In genomic region chr3:115099115-115099884, GRCh38 we compare ENCODE assay signal across 9 cellular contexts. TPM values are rescaled to one million over a fixed set of nuclear protein-coding genes. Genes with fewer than 3 reads are reported as not detected.
DNase-seq lines count a peak whose midpoint lies in the region; ATAC-seq and TF ChIP-seq lines count a peak whose summit lies in the region.
"Had no signal": no experiment of that assay in that cellular context is flagged by ENCODE, and none has a peak within 500 bp of the region (broad histone marks: within the 10 kb centered on the region; RNA-seq: fewer than 3 reads in every experiment).

No MANE protein-coding gene starts in this region.

- H3K4me3 ChIP-seq in adrenal gland (peak overlapping the region in 2 of 4 donors; percentile 23 to 58), liver (ENCODE audit: low read depth in 1 of 3, low read length in 3 of 3) (peak overlapping the region; percentile 25 to 87 (median 40)), H7 (ENCODE audit: insufficient read depth, low read depth, low read length) (no peak overlapping the region)
- H3K4me3 ChIP-seq: HAP-1 had no signal

- peaks cover 14% of the 10 kb centered on the region for H3K4me1 Mint-ChIP-seq in T-helper 1 cell treated with Interleukin-12 subunit alpha and Interleukin-12 subunit beta and Interleukin-4 antibody, amounts not matched to agents 30 μg/mL and 1 μg/mL, for 36 hours (ENCODE audit: low read depth)

- 10 to 17% (median 13%) methylated on average over 3 of the region's 3 CpGs for WGBS in adrenal gland, 4 donors
- WGBS in liver: 11% methylated on average over 3 of the region's 3 CpGs

- H3K27ac Mint-ChIP-seq in T-helper 1 cell treated with Interleukin-12 subunit alpha and Interleukin-12 subunit beta and Interleukin-4 antibody, amounts not matched to agents 30 μg/mL and 1 μg/mL, for 36 hours: no peak overlapping the region

- peak overlapping the region; percentile 72 for H3K4me3 Mint-ChIP-seq in T-helper 1 cell treated with Interleukin-12 subunit alpha and Interleukin-12 subunit beta and Interleukin-4 antibody, amounts not matched to agents 30 μg/mL and 1 μg/mL, for 36 hours

- H3K36me3 ChIP-seq in adrenal gland (replicated peaks in 1 of 2) (no peaks in the 10 kb centered on the region), liver (ENCODE audit: control insufficient read depth in 4 of 4, insufficient read depth in 3 of 4, low read depth in 1 of 4, low read length in 3 of 4) (peaks cover 0 to 2% (median 0%) of the 10 kb centered on the region in 4 donors), H7 (replicated peaks; ENCODE audit: control insufficient read depth, insufficient read depth, low read length) (no peaks in the 10 kb centered on the region)
- H3K36me3 ChIP-seq: HAP-1 had no signal

- peaks cover 4 to 62% of the 10 kb centered on the region in 2 donors for H3K4me1 ChIP-seq in adrenal gland (replicated peaks in 1 of 2)
- H3K4me1 ChIP-seq in liver (ENCODE audit: control insufficient read depth in 4 of 4, insufficient read depth in 4 of 4, low read length in 3 of 4): peaks cover 0 to 22% (median 17%) of the 10 kb centered on the region in 4 donors
- H3K4me1 ChIP-seq: HAP-1 had no signal

- H3K9me3 ChIP-seq in adrenal gland (replicated peaks in 1 of 3) (peaks cover 0 to 3% (median 0%) of the 10 kb centered on the region in 3 donors), liver (ENCODE audit: control insufficient read depth in 4 of 4, low read length in 3 of 4) (peaks cover 0 to 4% (median 0%) of the 10 kb centered on the region in 4 donors)
- H3K9me3 ChIP-seq: HAP-1 had no signal

- peak overlapping the region; percentile 21 to 77 for H3K9ac ChIP-seq in liver (ENCODE audit: low read depth in 1 of 2, low read length in 2 of 2)

- no peaks in the 10 kb centered on the region for H3K36me3 Mint-ChIP-seq in T-helper 1 cell treated with Interleukin-12 subunit alpha and Interleukin-12 subunit beta and Interleukin-4 antibody, amounts not matched to agents 30 μg/mL and 1 μg/mL, for 36 hours (ENCODE audit: low read depth)

- H3K27me3 Mint-ChIP-seq in T-helper 1 cell treated with Interleukin-12 subunit alpha and Interleukin-12 subunit beta and Interleukin-4 antibody, amounts not matched to agents 30 μg/mL and 1 μg/mL, for 36 hours (ENCODE audit: low read depth): no peaks in the 10 kb centered on the region

- no peak for TF ChIP-seq RAD21 in liver (IDR thresholded peaks at IDR 0.05)

- ATAC-seq in GM18858 (IDR thresholded peaks at IDR 0.05; ENCODE audit: unreplicated experiment): no peak

- no peak for TF ChIP-seq POLR2A in adrenal gland (IDR thresholded peaks at IDR 0.05)

- no peak for TF ChIP-seq CTCF in adrenal gland (IDR thresholded peaks at IDR 0.05)
- TF ChIP-seq CTCF in liver (IDR thresholded peaks at IDR 0.05; ENCODE audit: low read depth, low read length, missing input control): no peak

- H3K27me3 ChIP-seq in adrenal gland (no peaks in the 10 kb centered on the region), liver (ENCODE audit: control insufficient read depth in 4 of 4, insufficient read depth in 4 of 4, low read length in 3 of 4) (no peaks in the 10 kb centered on the region), H7 (ENCODE audit: control insufficient read depth, insufficient read depth, low read length) (no peaks in the 10 kb centered on the region)

- DNase-seq in T-helper 1 cell: no peak
- peak in 1 of 7 donors; percentile 8 for DNase-seq in adrenal gland
- DNase-seq in superior temporal gyrus (ENCODE audit: extremely low spot score): peak; percentile 66
- DNase-seq in SKM-1 treated with dmso at 0.1 percent for 144 hours (lab: John Stamatoyannopoulos, UW; ENCODE audit: unreplicated experiment): no peak
- DNase-seq in H7: no peak

- no peaks in the 10 kb centered on the region for H3K9me3 Mint-ChIP-seq in T-helper 1 cell treated with Interleukin-12 subunit alpha and Interleukin-12 subunit beta and Interleukin-4 antibody, amounts not matched to agents 30 μg/mL and 1 μg/mL, for 36 hours

- intact Hi-C loops in adrenal gland (cut with DNase I): loop anchor here in 1 of 2 donors (10.0 kb wide), 1 partner anchor 66 kb away; no protein-coding TSS in a partner anchor

- H3K27ac ChIP-seq in adrenal gland (peak overlapping the region; percentile 24 to 78 (median 72)), liver (ENCODE audit: low read depth in 1 of 2, low read length in 2 of 2) (peak overlapping the region; percentile 2 to 70)

TF ChIP-seq in liver, 16 proteins besides CTCF, POLR2A, EP300 and RAD21:
- peak; percentile 46 for TF ChIP-seq SP1 (IDR thresholded peaks at IDR 0.05)
- TF ChIP-seq HNF4G (IDR thresholded peaks at IDR 0.05): peak; percentile 62
- peak; percentile 73 for TF ChIP-seq FOXA2 (IDR thresholded peaks at IDR 0.05)
- TF ChIP-seq GABPA (IDR thresholded peaks at IDR 0.05 in 1 of 2, conservative IDR thresholded peaks at IDR 0.05 in 1 of 2): no peak
- TF ChIP-seq RXRA (IDR thresholded peaks at IDR 0.05): peak in 1 of 2 donors; percentile 4
- TF ChIP-seq YY1 (IDR thresholded peaks at IDR 0.05): peak; percentile 58
- no peak for TF ChIP-seq NR2F2 (IDR thresholded peaks at IDR 0.05)
- TF ChIP-seq TAF1 (conservative IDR thresholded peaks at IDR 0.05): no peak
- TF ChIP-seq FOXA1 (IDR thresholded peaks at IDR 0.05): peak; percentile 31
- TF ChIP-seq ZBTB33 (IDR thresholded peaks at IDR 0.05): no peak
- no peak for TF ChIP-seq MAX (IDR thresholded peaks at IDR 0.05)
- no peak for TF ChIP-seq ATF3 (IDR thresholded peaks at IDR 0.05)
- TF ChIP-seq REST (IDR thresholded peaks at IDR 0.05): no peak
- TF ChIP-seq JUND (IDR thresholded peaks at IDR 0.05): no peak
- TF ChIP-seq HNF4A (conservative IDR thresholded peaks at IDR 0.05): peak; percentile 74 to 81
- TF ChIP-seq EGR1 (IDR thresholded peaks at IDR 0.05; ENCODE audit: low read depth in 2 of 2): no peak
TF ChIP-seq in liver: peak in this region for 7.

RNA-seq across cellular contexts. Expression of gene ZBTB20, which starts 47.8 kb away (rescaled TPM):
- total RNA-seq in adrenal gland: 100 to 1,000 TPM in 7 of 8 donors, 10 to 100 TPM in 1; 72.0 to 167 (median 119) TPM
- polyA plus RNA-seq in adrenal gland: 10 to 100 TPM in 1 of 3 donors, 1 to 10 TPM in 2; 2.8 to 22.8 (median 3.6) TPM
- total RNA-seq in liver: 10 to 100 TPM in 1 of 2 donors, 1 to 10 TPM in 1; 8.4 to 83.2 TPM
- 10 to 100 TPM in 1 of 2 donors, under 1 TPM in 1; 0.88 to 32.3 TPM for polyA plus RNA-seq in liver
- total RNA-seq in H7 (2014; rRNA removed; shearing (Covaris generic)): 0.62 and 0.96 TPM in 2 replicates
